ENCODE assay signal across 1 cellular context in the genomic region with DNA sequence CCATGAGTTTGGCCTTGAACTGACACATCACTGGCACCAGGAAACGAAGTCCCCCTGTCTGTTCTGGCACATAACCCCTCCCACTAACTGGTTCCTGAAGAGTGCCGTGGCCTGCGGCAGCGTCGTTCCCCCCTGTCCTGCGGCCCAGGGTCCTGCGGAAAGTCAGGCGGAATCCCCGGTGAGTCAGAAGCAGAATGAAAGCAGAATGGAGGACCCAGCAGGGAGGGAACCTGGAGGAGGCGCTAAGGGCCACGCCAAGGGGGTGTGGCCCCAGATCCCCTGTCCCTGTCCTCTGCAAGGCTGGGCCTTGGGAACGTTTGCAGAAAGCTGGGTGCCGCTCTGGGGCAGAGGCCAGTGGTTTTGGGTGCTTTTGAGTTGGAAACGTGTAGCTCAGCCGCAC.
TF ChIP-seq lines count a peak whose summit lies in the region.

No MANE protein-coding gene starts in this region.

TF ChIP-seq in H1, 55 proteins besides CTCF, POLR2A, EP300 and RAD21:
- TF ChIP-seq, protein P1, sequence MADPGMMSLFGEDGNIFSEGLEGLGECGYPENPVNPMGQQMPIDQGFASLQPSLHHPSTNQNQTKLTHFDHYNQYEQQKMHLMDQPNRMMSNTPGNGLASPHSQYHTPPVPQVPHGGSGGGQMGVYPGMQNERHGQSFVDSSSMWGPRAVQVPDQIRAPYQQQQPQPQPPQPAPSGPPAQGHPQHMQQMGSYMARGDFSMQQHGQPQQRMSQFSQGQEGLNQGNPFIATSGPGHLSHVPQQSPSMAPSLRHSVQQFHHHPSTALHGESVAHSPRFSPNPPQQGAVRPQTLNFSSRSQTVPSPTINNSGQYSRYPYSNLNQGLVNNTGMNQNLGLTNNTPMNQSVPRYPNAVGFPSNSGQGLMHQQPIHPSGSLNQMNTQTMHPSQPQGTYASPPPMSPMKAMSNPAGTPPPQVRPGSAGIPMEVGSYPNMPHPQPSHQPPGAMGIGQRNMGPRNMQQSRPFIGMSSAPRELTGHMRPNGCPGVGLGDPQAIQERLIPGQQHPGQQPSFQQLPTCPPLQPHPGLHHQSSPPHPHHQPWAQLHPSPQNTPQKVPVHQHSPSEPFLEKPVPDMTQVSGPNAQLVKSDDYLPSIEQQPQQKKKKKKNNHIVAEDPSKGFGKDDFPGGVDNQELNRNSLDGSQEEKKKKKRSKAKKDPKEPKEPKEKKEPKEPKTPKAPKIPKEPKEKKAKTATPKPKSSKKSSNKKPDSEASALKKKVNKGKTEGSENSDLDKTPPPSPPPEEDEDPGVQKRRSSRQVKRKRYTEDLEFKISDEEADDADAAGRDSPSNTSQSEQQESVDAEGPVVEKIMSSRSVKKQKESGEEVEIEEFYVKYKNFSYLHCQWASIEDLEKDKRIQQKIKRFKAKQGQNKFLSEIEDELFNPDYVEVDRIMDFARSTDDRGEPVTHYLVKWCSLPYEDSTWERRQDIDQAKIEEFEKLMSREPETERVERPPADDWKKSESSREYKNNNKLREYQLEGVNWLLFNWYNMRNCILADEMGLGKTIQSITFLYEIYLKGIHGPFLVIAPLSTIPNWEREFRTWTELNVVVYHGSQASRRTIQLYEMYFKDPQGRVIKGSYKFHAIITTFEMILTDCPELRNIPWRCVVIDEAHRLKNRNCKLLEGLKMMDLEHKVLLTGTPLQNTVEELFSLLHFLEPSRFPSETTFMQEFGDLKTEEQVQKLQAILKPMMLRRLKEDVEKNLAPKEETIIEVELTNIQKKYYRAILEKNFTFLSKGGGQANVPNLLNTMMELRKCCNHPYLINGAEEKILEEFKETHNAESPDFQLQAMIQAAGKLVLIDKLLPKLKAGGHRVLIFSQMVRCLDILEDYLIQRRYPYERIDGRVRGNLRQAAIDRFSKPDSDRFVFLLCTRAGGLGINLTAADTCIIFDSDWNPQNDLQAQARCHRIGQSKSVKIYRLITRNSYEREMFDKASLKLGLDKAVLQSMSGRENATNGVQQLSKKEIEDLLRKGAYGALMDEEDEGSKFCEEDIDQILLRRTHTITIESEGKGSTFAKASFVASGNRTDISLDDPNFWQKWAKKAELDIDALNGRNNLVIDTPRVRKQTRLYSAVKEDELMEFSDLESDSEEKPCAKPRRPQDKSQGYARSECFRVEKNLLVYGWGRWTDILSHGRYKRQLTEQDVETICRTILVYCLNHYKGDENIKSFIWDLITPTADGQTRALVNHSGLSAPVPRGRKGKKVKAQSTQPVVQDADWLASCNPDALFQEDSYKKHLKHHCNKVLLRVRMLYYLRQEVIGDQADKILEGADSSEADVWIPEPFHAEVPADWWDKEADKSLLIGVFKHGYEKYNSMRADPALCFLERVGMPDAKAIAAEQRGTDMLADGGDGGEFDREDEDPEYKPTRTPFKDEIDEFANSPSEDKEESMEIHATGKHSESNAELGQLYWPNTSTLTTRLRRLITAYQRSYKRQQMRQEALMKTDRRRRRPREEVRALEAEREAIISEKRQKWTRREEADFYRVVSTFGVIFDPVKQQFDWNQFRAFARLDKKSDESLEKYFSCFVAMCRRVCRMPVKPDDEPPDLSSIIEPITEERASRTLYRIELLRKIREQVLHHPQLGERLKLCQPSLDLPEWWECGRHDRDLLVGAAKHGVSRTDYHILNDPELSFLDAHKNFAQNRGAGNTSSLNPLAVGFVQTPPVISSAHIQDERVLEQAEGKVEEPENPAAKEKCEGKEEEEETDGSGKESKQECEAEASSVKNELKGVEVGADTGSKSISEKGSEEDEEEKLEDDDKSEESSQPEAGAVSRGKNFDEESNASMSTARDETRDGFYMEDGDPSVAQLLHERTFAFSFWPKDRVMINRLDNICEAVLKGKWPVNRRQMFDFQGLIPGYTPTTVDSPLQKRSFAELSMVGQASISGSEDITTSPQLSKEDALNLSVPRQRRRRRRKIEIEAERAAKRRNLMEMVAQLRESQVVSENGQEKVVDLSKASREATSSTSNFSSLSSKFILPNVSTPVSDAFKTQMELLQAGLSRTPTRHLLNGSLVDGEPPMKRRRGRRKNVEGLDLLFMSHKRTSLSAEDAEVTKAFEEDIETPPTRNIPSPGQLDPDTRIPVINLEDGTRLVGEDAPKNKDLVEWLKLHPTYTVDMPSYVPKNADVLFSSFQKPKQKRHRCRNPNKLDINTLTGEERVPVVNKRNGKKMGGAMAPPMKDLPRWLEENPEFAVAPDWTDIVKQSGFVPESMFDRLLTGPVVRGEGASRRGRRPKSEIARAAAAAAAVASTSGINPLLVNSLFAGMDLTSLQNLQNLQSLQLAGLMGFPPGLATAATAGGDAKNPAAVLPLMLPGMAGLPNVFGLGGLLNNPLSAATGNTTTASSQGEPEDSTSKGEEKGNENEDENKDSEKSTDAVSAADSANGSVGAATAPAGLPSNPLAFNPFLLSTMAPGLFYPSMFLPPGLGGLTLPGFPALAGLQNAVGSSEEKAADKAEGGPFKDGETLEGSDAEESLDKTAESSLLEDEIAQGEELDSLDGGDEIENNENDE (IDR thresholded peaks at IDR 0.05; ENCODE audit: insufficient replicate concordance, low read length) = no peak
- TF ChIP-seq GABPA (IDR thresholded peaks at IDR 0.05; ENCODE audit: borderline replicate concordance, insufficient read depth, low read length) = 0 out of 2 replicates have a peak, but pooled peaks have one; percentile 7
